In the genomic region with DNA sequence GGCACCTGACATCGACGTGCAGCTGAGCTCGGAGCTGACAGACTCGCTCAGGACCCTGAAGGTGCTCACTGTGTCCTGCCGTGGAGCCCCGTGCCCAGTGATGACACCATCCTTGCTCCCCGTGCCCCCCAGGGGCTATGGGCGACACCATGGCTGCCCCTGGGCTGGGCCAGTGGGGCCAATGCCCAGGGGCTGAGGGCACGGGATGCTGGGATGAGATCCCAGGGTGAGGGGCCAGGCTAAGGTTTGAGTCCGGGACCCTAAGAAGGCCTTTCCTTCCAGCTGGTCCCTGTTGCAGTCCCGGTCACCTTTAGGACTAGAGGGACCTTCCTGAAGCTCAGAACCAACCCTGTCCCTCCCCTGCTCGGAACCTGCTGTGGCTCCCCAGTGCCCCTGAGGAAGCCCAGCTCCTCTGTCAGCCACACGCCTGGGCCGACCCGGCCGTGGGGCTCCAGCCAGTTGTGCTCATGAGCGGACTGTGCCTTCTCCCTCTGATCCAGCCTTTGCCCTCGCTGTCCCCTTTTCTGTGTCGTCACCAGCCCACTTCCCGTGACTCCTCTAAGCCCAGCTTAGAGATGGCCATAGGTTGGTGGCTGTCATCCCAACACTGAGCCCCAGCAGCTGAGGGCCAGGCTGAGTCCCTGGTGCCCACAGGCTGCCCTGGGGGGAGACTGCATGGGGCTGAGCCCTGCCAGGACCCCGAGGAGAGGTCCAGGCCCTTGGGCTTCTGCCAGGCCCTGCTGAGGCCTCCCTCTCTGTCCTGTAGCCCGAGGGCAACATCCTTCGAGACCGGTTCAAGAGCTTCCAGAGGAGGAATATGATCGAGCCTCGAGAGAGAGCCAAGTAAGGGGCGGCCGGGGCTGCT, we compare ENCODE assay signal across 2 cellular contexts.
TF ChIP-seq lines count a peak whose summit lies in the region.

No MANE protein-coding gene starts in this region.

TF ChIP-seq in HEK293, 187 proteins besides CTCF, POLR2A, EP300 and RAD21:
- TF ChIP-seq ZNF175 (tag by site-specific recombination; IDR thresholded peaks at IDR 0.05) (no peak), ZNF16 (tag by site-specific recombination; IDR thresholded peaks at IDR 0.05; ENCODE audit: low read depth) (peak; percentile 86)

TF ChIP-seq in K562, 482 proteins besides CTCF, POLR2A, EP300 and RAD21:
- TF ChIP-seq RUNX1 (IDR thresholded peaks at IDR 0.05; ENCODE audit: low read depth), result no peak
- peak; percentile 26 for TF ChIP-seq ZFP36 (IDR thresholded peaks at IDR 0.05; ENCODE audit: low read depth, low read length, partially characterized antibody)
- no peak for TF ChIP-seq RBM39 (optimal IDR thresholded peaks at IDR 0.05; ENCODE audit: low read depth, low read length)
- TF ChIP-seq TEAD4 (IDR thresholded peaks at IDR 0.05; ENCODE audit: low read length), result no peak
- no peak for TF ChIP-seq TEAD4 (CRISPR knock-in tag; IDR thresholded peaks at IDR 0.05; ENCODE audit: borderline replicate concordance)
- peak; percentile 24 for TF ChIP-seq HMGN3 (IDR thresholded peaks at IDR 0.05; ENCODE audit: borderline replicate concordance, extremely low read depth, insufficient read length, low read depth, low read length)
- TF ChIP-seq POLR2G (IDR thresholded peaks at IDR 0.05; ENCODE audit: low read depth, low read length), result peak; percentile 5; the same call in 1 of the 2 replicates
- TF ChIP-seq SAFB (IDR thresholded peaks at IDR 0.05; ENCODE audit: borderline replicate concordance, low read depth, low read length), result no peak
- TF ChIP-seq, protein P1, sequence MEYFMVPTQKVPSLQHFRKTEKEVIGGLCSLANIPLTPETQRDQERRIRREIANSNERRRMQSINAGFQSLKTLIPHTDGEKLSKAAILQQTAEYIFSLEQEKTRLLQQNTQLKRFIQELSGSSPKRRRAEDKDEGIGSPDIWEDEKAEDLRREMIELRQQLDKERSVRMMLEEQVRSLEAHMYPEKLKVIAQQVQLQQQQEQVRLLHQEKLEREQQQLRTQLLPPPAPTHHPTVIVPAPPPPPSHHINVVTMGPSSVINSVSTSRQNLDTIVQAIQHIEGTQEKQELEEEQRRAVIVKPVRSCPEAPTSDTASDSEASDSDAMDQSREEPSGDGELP (CRISPR knock-in tag; IDR thresholded peaks at IDR 0.05; ENCODE audit: borderline replicate concordance), result peak; percentile 14; the same call in 1 of the 2 replicates
- TF ChIP-seq RBFOX2 (IDR thresholded peaks at IDR 0.05; ENCODE audit: low read depth, low read length), result peak; percentile 43
